9 cellular contexts compared by ENCODE assay signal in the genomic region with DNA sequence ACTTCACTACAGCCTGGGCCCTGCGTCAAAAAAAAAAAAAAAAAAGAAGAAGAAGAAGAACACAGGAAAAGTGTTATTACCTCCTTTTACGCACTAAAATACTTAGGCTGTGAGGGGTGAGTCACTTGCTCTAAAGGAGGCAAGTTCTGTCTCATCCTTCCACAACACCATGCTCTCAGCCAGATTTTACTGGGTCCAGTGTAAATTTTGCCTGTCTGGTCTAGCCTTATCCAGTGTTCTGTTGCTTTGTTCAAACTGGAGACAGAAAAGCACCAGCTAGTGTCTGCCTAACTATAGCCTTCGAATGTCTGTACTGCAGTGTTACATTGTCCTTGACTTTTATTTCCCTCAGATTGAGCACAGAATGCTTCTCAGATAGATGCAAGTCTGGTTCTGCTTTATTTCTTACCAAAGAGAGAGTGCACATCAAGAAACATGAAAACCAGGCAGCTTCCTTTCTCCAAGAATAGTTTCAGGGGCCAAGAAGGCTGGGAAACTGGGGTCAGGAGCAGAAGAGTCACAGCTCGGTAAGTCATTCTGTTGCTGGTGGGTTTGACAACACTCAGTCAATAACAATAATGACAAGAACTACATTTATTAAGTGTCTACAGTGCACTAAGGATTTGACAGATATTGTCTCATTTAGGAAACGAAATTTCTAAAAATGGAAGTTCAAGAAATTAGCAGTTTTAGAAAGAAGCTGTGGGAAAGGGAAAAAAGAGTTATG. TPM values are rescaled to one million over a fixed set of nuclear protein-coding genes. Genes with fewer than 3 reads are reported as not detected.
DNase-seq lines count a peak whose midpoint lies in the region; ATAC-seq, FAIRE-seq and TF ChIP-seq lines count a peak whose summit lies in the region.
"Had no signal": no experiment of that assay in that cellular context is flagged by ENCODE, and none has a peak within 500 bp of the region (broad histone marks: within the 10 kb centered on the region; RNA-seq: fewer than 3 reads in every experiment).

No MANE protein-coding gene starts in this region.

- H2AFZ ChIP-seq in Karpas-422 (ENCODE audit: low read length) = peak overlapping the region; percentile 18

- TF ChIP-seq CTCF in D721Med (IDR thresholded peaks at IDR 0.05; ENCODE audit: insufficient read depth, missing control alignments) = no peak

- H3K36me3 ChIP-seq in Karpas-422 (ENCODE audit: insufficient read depth, low read length) (no peaks in the 10 kb centered on the region), small intestine (ENCODE audit: control insufficient read depth in 2 of 2, insufficient read depth in 2 of 2, low read length in 2 of 2) (no peaks in the 10 kb centered on the region)

- H3K4me1 ChIP-seq in Karpas-422 (ENCODE audit: low read length) = peaks cover 60% of the 10 kb centered on the region
- H3K4me1 ChIP-seq in small intestine (ENCODE audit: control insufficient read depth in 2 of 2, insufficient read depth in 1 of 2, low read depth in 1 of 2, low read length in 1 of 2) = no peaks in the 10 kb centered on the region

- DNase-seq in Daoy (ENCODE audit: low read depth) = peak; percentile 34
- peak; percentile 78 for DNase-seq in Karpas-422
- no peak for DNase-seq in left ventricle myocardium superior
- no peak for DNase-seq in mesenteric fat pad (ENCODE audit: low spot score)
- no peak for DNase-seq in small intestine
- no peak for DNase-seq in GM19238 (ENCODE audit: insufficient read length, low spot score)
- no peak for DNase-seq in D721Med (ENCODE audit: insufficient read length, low spot score)

- FAIRE-seq in small intestine (lab: Jason Lieb, UNC) (no peak), D721Med (lab: Jason Lieb, UNC) (no peak)

- H3K9me2 ChIP-seq in Karpas-422 (replicated peaks; ENCODE audit: insufficient read depth, low read length) = no peaks in the 10 kb centered on the region

- no peaks in the 10 kb centered on the region for H4K20me1 ChIP-seq in Karpas-422 (ENCODE audit: insufficient read depth, low read depth, low read length)

- no peaks in the 10 kb centered on the region for H3K27me3 ChIP-seq in Karpas-422 (ENCODE audit: low read length)
- H3K27me3 ChIP-seq in small intestine (ENCODE audit: control insufficient read depth in 2 of 2, insufficient read depth in 2 of 2, low read length in 2 of 2) = peaks cover 0 to 2% of the 10 kb centered on the region in 2 donors

- peak; percentile 44 for ATAC-seq in GM21619 (IDR thresholded peaks at IDR 0.05; ENCODE audit: unreplicated experiment)
- ATAC-seq in left ventricle myocardium superior = peak; percentile 62

- peak overlapping the region; percentile 35 for H3K4me3 ChIP-seq in Karpas-422 (ENCODE audit: low read length)
- H3K4me3 ChIP-seq in small intestine (ENCODE audit: low read depth in 1 of 2, low read length in 2 of 2) = no peak overlapping the region

- no peaks in the 10 kb centered on the region for H3K79me2 ChIP-seq in Karpas-422 (ENCODE audit: low read length)

- peak overlapping the region; percentile 57 for H3K9ac ChIP-seq in Karpas-422 (ENCODE audit: low read length)

- H3K27ac ChIP-seq in Karpas-422 (ENCODE audit: low read length) = peak overlapping the region; percentile 94
- H3K27ac ChIP-seq in small intestine (ENCODE audit: low read depth in 1 of 2, low read length in 1 of 2) = no peak overlapping the region

- 66 to 68% (median 66%) methylated on average over 5 of the region's 5 CpGs for WGBS in small intestine, 3 donors

- peak overlapping the region; percentile 71 for H3K4me2 ChIP-seq in Karpas-422 (ENCODE audit: low read depth, low read length, poor library complexity, severe bottlenecking)

- H3K9me3 ChIP-seq in Karpas-422 (ENCODE audit: low read length) (no peaks in the 10 kb centered on the region), small intestine (ENCODE audit: control insufficient read depth, low read depth) (no peaks in the 10 kb centered on the region)

- intact Hi-C loops in left ventricle myocardium superior (cut with micrococcal nuclease) = no loop called here

RNA-seq across cellular contexts. Expression of a gene that starts 3.1 kb away (rescaled TPM):
- total RNA-seq in Daoy (2014; rRNA removed; shearing (Covaris generic)) = not detected in 2 replicates
- total RNA-seq in Karpas-422 (2014; rRNA removed; shearing (Covaris generic); ENCODE audit: low replicate concordance) = not detected in 2 replicates
- not detected for total RNA-seq in left ventricle myocardium superior
- total RNA-seq in mesenteric fat pad = not detected
- not detected for polyA plus RNA-seq in small intestine
- total RNA-seq: renal cortical epithelial cell had no signal

RNA-seq across cellular contexts. Expression of a gene that starts 59.2 kb away (rescaled TPM):
- 12.4 and 33.0 TPM in 2 replicates for total RNA-seq in Daoy (2014; rRNA removed; shearing (Covaris generic))
- 125 and 251 TPM in 2 replicates for total RNA-seq in Karpas-422 (2014; rRNA removed; shearing (Covaris generic); ENCODE audit: low replicate concordance)
- total RNA-seq in left ventricle myocardium superior (4.2 TPM), mesenteric fat pad (5.1 TPM)
- polyA plus RNA-seq in small intestine = 1 to 10 TPM; 1.1 to 4.1 (median 2.7) TPM

RNA-seq across cellular contexts. Expression of a gene that starts 59.6 kb away (rescaled TPM):
- total RNA-seq in Daoy (2014; rRNA removed; shearing (Covaris generic)) = 36.5 and 46.7 TPM in 2 replicates
- total RNA-seq in Karpas-422 (2014; rRNA removed; shearing (Covaris generic); ENCODE audit: low replicate concordance) = 28.1 and 44.2 TPM in 2 replicates
- 14.2 TPM for total RNA-seq in left ventricle myocardium superior
- total RNA-seq in mesenteric fat pad = 10.9 TPM
- polyA plus RNA-seq in small intestine = 10 to 100 TPM in 1 of 3 donors, 1 to 10 TPM in 2; 8.8 to 11.6 (median 9.5) TPM

Comparison
In these comparisons a context has a peak if more than half of its experiments do, and no peak if none do; other contexts are left out.
1. DNase-seq: peak in Daoy (single experiment) and Karpas-422 (single experiment); none in left ventricle myocardium superior (single experiment), mesenteric fat pad (single experiment), small intestine (single experiment), GM19238 (single experiment) and D721Med (single experiment).